Comparison of ENCODE assay signal across 8 cellular contexts in the genomic region with DNA sequence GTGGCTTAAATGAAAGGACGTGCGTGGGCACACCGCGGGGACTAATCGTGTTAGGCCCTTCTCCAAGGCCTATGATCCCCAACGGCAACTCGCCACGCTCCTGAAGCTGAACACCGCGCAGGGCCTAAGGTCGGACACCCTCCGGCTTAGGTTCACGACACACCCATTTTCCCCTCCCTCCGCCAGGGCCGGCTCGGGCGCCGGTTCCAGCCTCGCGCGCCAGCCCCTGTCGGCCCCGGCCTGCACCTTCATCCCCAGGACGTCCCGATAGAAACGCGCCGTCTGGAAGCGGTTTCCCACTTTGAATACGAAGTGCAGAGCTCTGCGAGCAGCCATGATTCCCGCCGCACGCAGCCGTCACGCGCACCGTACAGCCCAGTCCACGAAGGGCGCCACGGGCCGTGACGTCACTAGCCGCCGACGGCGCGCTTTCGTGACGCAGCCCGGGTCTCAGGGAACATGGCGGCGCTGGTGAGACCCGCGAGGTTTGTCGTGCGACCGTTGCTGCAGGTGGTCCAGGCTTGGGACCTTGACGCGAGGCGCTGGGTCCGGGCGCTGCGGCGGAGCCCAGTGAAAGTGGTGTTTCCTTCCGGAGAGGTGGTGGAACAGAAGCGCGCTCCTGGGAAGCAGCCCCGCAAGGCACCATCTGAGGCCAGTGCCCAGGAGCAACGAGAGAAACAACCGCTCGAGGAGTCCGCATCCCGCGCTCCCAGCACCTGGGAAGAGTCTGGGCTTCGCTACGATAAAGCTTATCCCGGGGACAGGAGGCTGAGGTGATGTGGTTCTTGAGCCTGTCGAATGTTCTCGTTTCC. TPM values are rescaled to one million over a fixed set of nuclear protein-coding genes. Genes with fewer than 3 reads are reported as not detected.
A peak's percentile ranks its signal among the peaks of the same experiment; 100 is the strongest.
DNase-seq lines count a peak whose midpoint lies in the region; ATAC-seq and TF ChIP-seq lines count a peak whose summit lies in the region.

GLOD4 (minus strand) TSS at position 361 of the 812 bp plus-strand sequence; CDS start at position 336, 25 bp downstream.
MRM3 (plus strand) TSS at position 434 of the 812 bp plus-strand sequence; CDS start at position 460, 26 bp downstream.

- H3K27me3 ChIP-seq in lower lobe of right lung (ENCODE audit: low read depth): no peaks in the 10 kb centered on the region

- TF ChIP-seq CTCF in C4-2B (conservative IDR thresholded peaks at IDR 0.05) (no peak), lower lobe of right lung (IDR thresholded peaks at IDR 0.05) (peak; percentile 21)

- H3K27ac ChIP-seq in C4-2B: peak within 1 kb of the TSS; percentile 95
- H3K27ac ChIP-seq in lower lobe of right lung: peak within 1 kb of the TSS; percentile 85

- H3K4me3 Mint-ChIP-seq in activated CD4-positive, alpha-beta memory T cell treated with anti-CD3 and anti-CD28 coated beads, Interleukin-2, amount 10 ng/mL, durations not matched to agents 7 days and 5 days: peak within 1 kb of the TSS; percentile 93

- no peaks in the 10 kb centered on the region for H3K9me3 ChIP-seq in lower lobe of right lung

- H3K36me3 ChIP-seq in lower lobe of right lung: peaks cover 28% of the 10 kb centered on the region

- intact Hi-C loops in lower lobe of right lung (cut with DNase I): no loop called here

- DNase-seq in NCI-H82 (lab: John Stamatoyannopoulos, UW) (peak; percentile 93), ecto neural progenitor cell (ENCODE audit: low spot score) (peak; percentile 99), lower lobe of right lung (peak; percentile 96)
- peak; percentile 96 for DNase-seq in activated CD4-positive, alpha-beta memory T cell treated with anti-CD3 and anti-CD28 coated beads, Interleukin-2, amount 10 ng/mL, durations not matched to agents 7 days and 5 days
- DNase-seq in stimulated activated CD4-positive, alpha-beta T cell treated with anti-CD3 and anti-CD28 coated beads, TNF-alpha, amount 100 ng/mL, for 1 hour (ENCODE audit: low read depth in 3 of 3, low spot score in 1 of 3): peak; percentile 69 to 96 (median 86)

- peak; percentile 91 for ATAC-seq in GM19351 (IDR thresholded peaks at IDR 0.05; ENCODE audit: unreplicated experiment)
- ATAC-seq in HG03520 (IDR thresholded peaks at IDR 0.05; ENCODE audit: unreplicated experiment): peak; percentile 81
- peak; percentile 98 for ATAC-seq in lower lobe of right lung

- H3K4me1 ChIP-seq in lower lobe of right lung: peaks cover 29% of the 10 kb centered on the region

- peak within 1 kb of the TSS; percentile 92 for H3K4me3 ChIP-seq in lower lobe of right lung

- peaks cover 36% of the 10 kb centered on the region for H3K4me1 Mint-ChIP-seq in activated CD4-positive, alpha-beta memory T cell treated with anti-CD3 and anti-CD28 coated beads, Interleukin-2, amount 10 ng/mL, durations not matched to agents 7 days and 5 days

- peaks cover 32% of the 10 kb centered on the region for H3K36me3 Mint-ChIP-seq in activated CD4-positive, alpha-beta memory T cell treated with anti-CD3 and anti-CD28 coated beads, Interleukin-2, amount 10 ng/mL, durations not matched to agents 7 days and 5 days (ENCODE audit: low read depth)

- H3K27me3 Mint-ChIP-seq in activated CD4-positive, alpha-beta memory T cell treated with anti-CD3 and anti-CD28 coated beads, Interleukin-2, amount 10 ng/mL, durations not matched to agents 7 days and 5 days: no peaks in the 10 kb centered on the region

- no peaks in the 10 kb centered on the region for H3K9me3 Mint-ChIP-seq in activated CD4-positive, alpha-beta memory T cell treated with anti-CD3 and anti-CD28 coated beads, Interleukin-2, amount 10 ng/mL, durations not matched to agents 7 days and 5 days

- CTCF ChIA-PET in activated CD4-positive, alpha-beta memory T cell treated with anti-CD3 and anti-CD28 coated beads, Interleukin-2, amount 10 ng/mL, durations not matched to agents 7 days and 5 days (lab: Charles Lee): interaction anchor here (0.6 to 4.0 kb wide), 10 partner anchors 10 to 370 kb away, joined by 3 to 27 read pairs (median 4); partner anchors contain the start of genes GEMIN4 and TIMM22

- POLR2A ChIA-PET in activated CD4-positive, alpha-beta memory T cell treated with anti-CD3 and anti-CD28 coated beads, Interleukin-2, amount 10 ng/mL, durations not matched to agents 7 days and 5 days (lab: Charles Lee): interaction anchor here (0.6 to 4.6 kb wide), 18 partner anchors 9 to 370 kb away, joined by 3 to 59 read pairs (median 4); partner anchors contain the start of genes GEMIN4, NXN, TIMM22 and VPS53

- peak within 1 kb of the TSS; percentile 83 for H3K27ac Mint-ChIP-seq in activated CD4-positive, alpha-beta memory T cell treated with anti-CD3 and anti-CD28 coated beads, Interleukin-2, amount 10 ng/mL, durations not matched to agents 7 days and 5 days

RNA-seq across cellular contexts. Expression of gene GLOD4, which starts in this region (rescaled TPM):
- 10 to 100 TPM; 46.0 to 54.1 TPM for total RNA-seq in activated CD4-positive, alpha-beta memory T cell treated with anti-CD3 and anti-CD28 coated beads, Interleukin-2, amount 10 ng/mL, durations not matched to agents 7 days and 5 days
- total RNA-seq in lower lobe of right lung: 63.2 TPM

RNA-seq across cellular contexts. Expression of gene MRM3, which starts in this region (rescaled TPM):
- total RNA-seq in activated CD4-positive, alpha-beta memory T cell treated with anti-CD3 and anti-CD28 coated beads, Interleukin-2, amount 10 ng/mL, durations not matched to agents 7 days and 5 days: 10 to 100 TPM; 12.8 to 15.8 TPM
- total RNA-seq in lower lobe of right lung: 12.3 TPM

Comparison
In these comparisons a context has a peak if more than half of its experiments do, and no peak if none do; other contexts are left out.
1. Peak in every context shown above with its lines: DNase-seq, ATAC-seq, H3K4me3 ChIP-seq and H3K27ac ChIP-seq.